Comparison of ENCODE assay signal across 8 cellular contexts in the genomic region with DNA sequence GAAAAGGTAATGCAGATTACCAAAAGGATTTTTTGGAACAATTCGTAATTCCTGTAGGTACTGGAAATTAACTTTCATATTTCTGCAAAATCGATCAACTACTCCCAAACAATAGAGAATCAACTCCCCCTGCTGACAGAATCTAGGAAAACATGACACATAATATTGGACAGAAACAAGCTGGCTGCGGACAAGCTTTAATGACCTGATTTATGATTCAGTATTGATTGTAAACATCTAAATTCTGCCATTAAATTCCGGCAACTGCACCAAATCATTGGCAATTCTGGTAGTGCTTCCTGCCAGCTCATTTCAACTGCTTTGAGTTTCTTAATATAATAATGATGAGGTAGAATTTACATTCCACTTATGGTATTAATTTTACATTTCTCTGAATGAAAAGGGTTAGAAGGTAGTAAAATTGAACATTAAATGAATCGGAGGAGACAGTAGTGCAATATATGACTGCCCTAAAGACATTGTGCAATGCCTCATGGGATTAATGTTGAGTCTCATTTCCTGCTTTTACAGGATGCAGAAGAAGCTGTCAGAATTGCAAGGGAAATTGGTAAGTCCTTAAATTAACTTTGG.
DNase-seq lines count a peak whose midpoint lies in the region; ATAC-seq and TF ChIP-seq lines count a peak whose summit lies in the region.

No MANE protein-coding gene starts in this region.

- DNase-seq in COLO668 (lab: John Stamatoyannopoulos, UW; ENCODE audit: unreplicated experiment) (peak; percentile 28), NCI-H2081 (lab: John Stamatoyannopoulos, UW) (peak; percentile 61 to 83), thoracic aorta (ENCODE audit: low spot score) (no peak)
- DNase-seq in activated CD8-positive, alpha-beta T cell treated with anti-CD3 and anti-CD28 coated beads, Interleukin-2, amount 10 ng/mL, durations not matched to agents 7 days and 5 days = peak; percentile 31
- no peak for DNase-seq in activated T-cell treated with anti-CD3 and anti-CD28 coated beads, Interleukin-2, amount 50 U/mL, for 4 hours

- TF ChIP-seq CTCF in thoracic aorta (IDR thresholded peaks at IDR 0.05) = peak; percentile 20

- no peak overlapping the region for H3K27ac Mint-ChIP-seq in activated CD8-positive, alpha-beta T cell treated with anti-CD3 and anti-CD28 coated beads, Interleukin-2, amount 10 ng/mL, durations not matched to agents 7 days and 5 days

- no peaks in the 10 kb centered on the region for H3K9me3 ChIP-seq in iPS-20b (ENCODE audit: insufficient read depth, low read depth, low read length)
- H3K9me3 ChIP-seq in thoracic aorta = no peaks in the 10 kb centered on the region

- H3K27me3 ChIP-seq in iPS-20b (ENCODE audit: insufficient read depth, low read length) (no peaks in the 10 kb centered on the region), thoracic aorta (replicated peaks; ENCODE audit: insufficient read depth) (no peaks in the 10 kb centered on the region)

- H3K4me3 ChIP-seq in iPS-20b (ENCODE audit: low read length) (no peak overlapping the region), thoracic aorta (no peak overlapping the region)

- H3K9ac ChIP-seq in iPS-20b (ENCODE audit: low read depth, low read length) = no peak overlapping the region

- POLR2A ChIA-PET in activated CD8-positive, alpha-beta T cell treated with anti-CD3 and anti-CD28 coated beads, Interleukin-2, amount 10 ng/mL, durations not matched to agents 7 days and 5 days (lab: Charles Lee) = no interaction called here

- CTCF ChIA-PET in activated CD8-positive, alpha-beta T cell treated with anti-CD3 and anti-CD28 coated beads, Interleukin-2, amount 10 ng/mL, durations not matched to agents 7 days and 5 days (lab: Charles Lee) = interaction anchor here (0.5 to 2.6 kb wide), 22 partner anchors 10 to 635 kb away, joined by 3 to 23 read pairs (median 3); no protein-coding TSS in a partner anchor

- no peak overlapping the region for H3K4me3 Mint-ChIP-seq in activated CD8-positive, alpha-beta T cell treated with anti-CD3 and anti-CD28 coated beads, Interleukin-2, amount 10 ng/mL, durations not matched to agents 7 days and 5 days
- H3K4me3 Mint-ChIP-seq in activated T-cell treated with anti-CD3 and anti-CD28 coated beads, Interleukin-2, amount 50 U/mL, for 4 hours = no peak overlapping the region

- H3K4me1 Mint-ChIP-seq in activated CD8-positive, alpha-beta T cell treated with anti-CD3 and anti-CD28 coated beads, Interleukin-2, amount 10 ng/mL, durations not matched to agents 7 days and 5 days (ENCODE audit: low read depth) = peaks cover 4% of the 10 kb centered on the region
- H3K4me1 Mint-ChIP-seq in activated T-cell treated with anti-CD3 and anti-CD28 coated beads, Interleukin-2, amount 50 U/mL, for 4 hours (ENCODE audit: low read depth) = peaks cover 4% of the 10 kb centered on the region

- no peaks in the 10 kb centered on the region for H3K27me3 Mint-ChIP-seq in activated CD8-positive, alpha-beta T cell treated with anti-CD3 and anti-CD28 coated beads, Interleukin-2, amount 10 ng/mL, durations not matched to agents 7 days and 5 days (ENCODE audit: low read depth)
- H3K27me3 Mint-ChIP-seq in activated T-cell treated with anti-CD3 and anti-CD28 coated beads, Interleukin-2, amount 50 U/mL, for 4 hours (ENCODE audit: low read depth) = no peaks in the 10 kb centered on the region

- peak overlapping the region; percentile 92 for H3K27ac ChIP-seq in iPS-20b (ENCODE audit: low read length)
- no peak overlapping the region for H3K27ac ChIP-seq in thoracic aorta

- H3K36me3 ChIP-seq in iPS-20b (ENCODE audit: insufficient read depth, low read depth, low read length) (peaks cover 8% of the 10 kb centered on the region; the same call in 1 of the 2 replicates), thoracic aorta (no peaks in the 10 kb centered on the region)

- H3K36me3 Mint-ChIP-seq in activated CD8-positive, alpha-beta T cell treated with anti-CD3 and anti-CD28 coated beads, Interleukin-2, amount 10 ng/mL, durations not matched to agents 7 days and 5 days (ENCODE audit: low read depth) = no peaks in the 10 kb centered on the region
- H3K36me3 Mint-ChIP-seq in activated T-cell treated with anti-CD3 and anti-CD28 coated beads, Interleukin-2, amount 50 U/mL, for 4 hours (ENCODE audit: insufficient read depth) = peaks cover 6% of the 10 kb centered on the region

- ATAC-seq in GM19463 (IDR thresholded peaks at IDR 0.05; ENCODE audit: unreplicated experiment) (peak; percentile 35), thoracic aorta (ENCODE audit: insufficient number of reproducible peaks, low FRiP score, low read depth) (no peak), HG02970 (IDR thresholded peaks at IDR 0.05; ENCODE audit: low FRiP score, unreplicated experiment) (no peak)
- ATAC-seq in activated CD8-positive, alpha-beta T cell treated with anti-CD3 and anti-CD28 coated beads, Interleukin-2, amount 10 ng/mL, durations not matched to agents 7 days and 5 days = no peak
- no peak for ATAC-seq in activated T-cell treated with anti-CD3 and anti-CD28 coated beads, Interleukin-2, amount 50 U/mL, for 4 hours

- H3K4me1 ChIP-seq in iPS-20b (ENCODE audit: insufficient read depth, low read length) (peaks cover 33% of the 10 kb centered on the region; the same call in 1 of the 2 replicates), thoracic aorta (ENCODE audit: control insufficient read depth in 1 of 2, low read depth in 2 of 2) (no peaks in the 10 kb centered on the region)

- no peaks in the 10 kb centered on the region for H3K9me3 Mint-ChIP-seq in activated CD8-positive, alpha-beta T cell treated with anti-CD3 and anti-CD28 coated beads, Interleukin-2, amount 10 ng/mL, durations not matched to agents 7 days and 5 days (ENCODE audit: insufficient read depth)
- no peaks in the 10 kb centered on the region for H3K9me3 Mint-ChIP-seq in activated T-cell treated with anti-CD3 and anti-CD28 coated beads, Interleukin-2, amount 50 U/mL, for 4 hours

Comparison
In these comparisons a context has a peak if more than half of its experiments do, and no peak if none do; other contexts are left out.
1. DNase-seq: peak in COLO668 (single experiment), NCI-H2081 (2 of 2) and activated CD8-positive, alpha-beta T cell treated with anti-CD3 and anti-CD28 coated beads, Interleukin-2, amount 10 ng/mL, durations not matched to agents 7 days and 5 days (single experiment); none in thoracic aorta (single experiment) and activated T-cell treated with anti-CD3 and anti-CD28 coated beads, Interleukin-2, amount 50 U/mL, for 4 hours (single experiment).